In the genomic region with DNA sequence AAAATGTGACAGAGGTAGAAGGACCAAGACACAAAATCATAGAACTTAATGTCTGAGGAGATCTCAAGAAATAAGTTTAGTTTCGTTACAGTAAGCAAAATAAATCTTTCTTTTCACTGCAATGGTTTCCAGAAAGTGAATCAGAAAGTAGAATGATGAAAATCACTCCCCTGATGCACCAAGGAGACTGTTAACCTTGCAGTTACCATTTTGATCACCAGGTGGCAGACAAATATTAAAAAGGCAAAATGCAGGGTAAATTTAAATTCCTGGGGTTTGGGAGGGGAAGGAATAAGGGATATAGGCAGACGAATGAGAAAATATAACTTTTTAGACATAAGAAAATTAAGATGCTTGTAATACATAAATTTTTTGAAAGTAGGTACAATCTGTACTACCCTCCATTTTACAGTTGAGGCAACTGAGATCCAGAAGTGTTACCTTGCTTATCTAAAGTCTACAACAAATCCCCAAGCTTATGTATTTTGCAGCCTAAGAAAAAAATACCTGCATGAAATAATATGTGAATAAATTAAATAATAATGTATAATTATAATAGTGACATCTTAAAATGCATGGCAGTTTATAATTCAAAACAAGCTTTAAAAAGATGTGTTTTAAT, we compare ENCODE assay signal across 1 cellular context.
TF ChIP-seq lines count a peak whose summit lies in the region.

No MANE protein-coding gene starts in this region.

TF ChIP-seq in H1, 55 proteins besides CTCF, POLR2A, EP300 and RAD21 (continued from another document):
- TF ChIP-seq CEBPB (IDR thresholded peaks at IDR 0.05; ENCODE audit: low read depth, low read length), result no peak
- TF ChIP-seq GTF2F1 (IDR thresholded peaks at IDR 0.05; ENCODE audit: borderline replicate concordance, low read depth, low read length), result no peak
- TF ChIP-seq RBBP5 (IDR thresholded peaks at IDR 0.05; ENCODE audit: borderline replicate concordance, low read depth, low read length), result no peak
- no peak for TF ChIP-seq JUN (IDR thresholded peaks at IDR 0.05; ENCODE audit: low read depth, low read length)
- TF ChIP-seq JUND (IDR thresholded peaks at IDR 0.05; ENCODE audit: low read length), result no peak
